Comparison of ENCODE assay signal across 23 cellular contexts in the genomic region with DNA sequence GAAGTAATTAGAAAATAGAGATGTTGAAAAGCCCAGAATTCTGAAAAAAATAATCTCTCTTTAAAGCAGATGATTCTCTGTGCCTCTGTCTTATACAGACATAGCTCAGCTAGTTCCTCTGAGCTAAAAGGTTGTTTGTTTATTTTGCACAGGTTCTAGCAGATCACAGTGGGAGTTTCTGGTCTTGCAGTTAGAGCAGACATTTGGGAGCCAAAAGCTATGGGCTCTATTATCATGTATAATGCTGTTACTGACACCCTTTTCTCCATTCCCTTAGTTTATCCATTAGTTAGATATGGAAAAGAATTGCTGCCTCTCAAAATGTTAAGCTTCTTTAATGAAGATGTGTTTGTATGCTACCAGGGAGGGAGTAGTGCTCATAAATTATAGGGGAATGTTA.
"Had no signal": no experiment of that assay in that cellular context is flagged by ENCODE, and none has a peak within 500 bp of the region (broad histone marks: within the 10 kb centered on the region; RNA-seq: fewer than 3 reads in every experiment).

No MANE protein-coding gene starts in this region.

- H3K36me3 ChIP-seq: heart left ventricle, ovary had no signal

- H3K4me3 ChIP-seq: heart left ventricle, ovary, skin epidermis, testis had no signal

- H3K9me3 ChIP-seq: heart left ventricle, ovary, testis had no signal

- H3K27ac ChIP-seq: heart left ventricle, ovary, skin epidermis, testis had no signal

- H3K4me1 ChIP-seq: testis had no signal

- DNase-seq: activated CD4-positive, alpha-beta T cell treated with anti-CD3 and anti-CD28 coated beads for 36 hours; activated CD4-positive, CD25-positive, alpha-beta regulatory T cell; activated CD8-positive, alpha-beta memory T cell treated with anti-CD3 and anti-CD28 coated beads, Interleukin-2, amount 10 ng/mL, durations not matched to agents 7 days and 5 days; activated CD8-positive, alpha-beta T cell treated with anti-CD3 and anti-CD28 coated beads, Interleukin-2, amount 10 ng/mL, durations not matched to agents 7 days and 5 days; activated naive CD8-positive, alpha-beta T cell treated with anti-CD3 and anti-CD28 coated beads, Interleukin-2, amount 50 U/mL, for 24 hours; activated T-cell treated with anti-CD3 and anti-CD28 coated beads, Interleukin-2, amount 50 U/mL, for 48 hours; amygdala; caudate nucleus; foreskin fibroblast; heart left ventricle; hypothalamus; islet precursor cell; left cardiac atrium; left ventricle myocardium superior; naive B cell; ovary; stimulated activated CD4-positive, alpha-beta T cell treated with anti-CD3 and anti-CD28 coated beads, Interleukin-12 subunit alpha, Interleukin-12 subunit beta, amount 100 ng/mL, for 4 hours; stimulated activated CD4-positive, alpha-beta T cell treated with anti-CD3 and anti-CD28 coated beads, Interleukin-4, amount 100 ng/mL, for 1 hour; stimulated activated naive CD8-positive, alpha-beta T cell treated with anti-CD3 and anti-CD28 coated beads, Interleukin-15, Interleukin-2, amounts not matched to agents 100 U/mL and 50 U/mL, for 24 hours; T-helper 2 cell; testis; trophoblast cell had no signal

- H3K27me3 ChIP-seq: heart left ventricle, ovary, testis had no signal
